In genomic region chr2:20051518-20052228, GRCh38 we compare ENCODE assay signal across 1 cellular context.
A peak's percentile ranks its signal among the peaks of the same experiment; 100 is the strongest.
TF ChIP-seq lines count a peak whose summit lies in the region.

TSS of gene LAPTM4A (minus strand) at chr2:20051628. CDS start at chr2:20051520, 108 bp downstream.

TF ChIP-seq in GM12878, 131 proteins besides CTCF, POLR2A, EP300 and RAD21 (continued from another document):
- no peak for TF ChIP-seq MYB (IDR thresholded peaks at IDR 0.05; ENCODE audit: borderline replicate concordance, low read depth, low read length)
- peak; percentile 91 for TF ChIP-seq IRF3 (IDR thresholded peaks at IDR 0.05)
